In genomic region chrX:71629467-71629866, GRCh38 we compare ENCODE assay signal across 15 cellular contexts. TPM values are rescaled to one million over a fixed set of nuclear protein-coding genes. Genes with fewer than 3 reads are reported as not detected.
DNase-seq lines count a peak whose midpoint lies in the region; ATAC-seq and TF ChIP-seq lines count a peak whose summit lies in the region.
"Had no signal": no experiment of that assay in that cellular context is flagged by ENCODE, and none has a peak within 500 bp of the region (broad histone marks: within the 10 kb centered on the region; RNA-seq: fewer than 3 reads in every experiment).

No MANE protein-coding gene starts in this region.

- H3K27ac Mint-ChIP-seq in naive B cell: peak overlapping the region in 1 of 6 donors; percentile 90
- H3K27ac Mint-ChIP-seq in activated CD4-positive, alpha-beta memory T cell treated with anti-CD3 and anti-CD28 coated beads for 36 hours: no peak overlapping the region
- H3K27ac Mint-ChIP-seq: activated T-helper 2 cell treated with anti-CD3 and anti-CD28 coated beads, Interferon-gamma antibody, Interleukin-2, Interleukin-4, amounts not matched to agents 10 μg/mL and 5 μg/mL and 100 μg/mL, durations not matched to agents 14 hours and 24 hours and 36 hours; CD8-positive, alpha-beta memory T cell had no signal

- no peaks in the 10 kb centered on the region for H3K27me3 Mint-ChIP-seq in naive B cell
- H3K27me3 Mint-ChIP-seq in activated CD4-positive, alpha-beta memory T cell treated with anti-CD3 and anti-CD28 coated beads for 36 hours: no peaks in the 10 kb centered on the region

- peak; percentile 72 for ATAC-seq in GM19035 (IDR thresholded peaks at IDR 0.05; ENCODE audit: unreplicated experiment)
- ATAC-seq in GM21723 (IDR thresholded peaks at IDR 0.05; ENCODE audit: unreplicated experiment): peak; percentile 79
- ATAC-seq in HG03354 (IDR thresholded peaks at IDR 0.05; ENCODE audit: poor library complexity, severe bottlenecking, unreplicated experiment): peak; percentile 55
- ATAC-seq in naive B cell (ENCODE audit: low read depth in 2 of 2): peak; percentile 64 to 70
- ATAC-seq: body of pancreas, left lung had no signal

- CTCF ChIA-PET in activated CD4-positive, alpha-beta memory T cell treated with anti-CD3 and anti-CD28 coated beads for 36 hours (lab: Charles Lee): no interaction called here

- DNase-seq in naive B cell (no peak), HCEC 1CT (no peak), uterus (no peak)
- DNase-seq in activated CD4-positive, alpha-beta memory T cell treated with anti-CD3 and anti-CD28 coated beads for 36 hours: no peak
- DNase-seq: activated CD4-positive, alpha-beta T cell treated with anti-CD3 and anti-CD28 coated beads for 1 hour; body of pancreas; CD8-positive, alpha-beta memory T cell; left lung; stimulated activated naive CD4-positive, alpha-beta T cell treated with Interleukin-2 at 50 U/mL for 16 hours had no signal

- H3K4me1 ChIP-seq in uterus: no peaks in the 10 kb centered on the region
- H3K4me1 ChIP-seq: body of pancreas, left lung, SJSA1 had no signal

- H3K4me3 Mint-ChIP-seq in naive B cell: peak overlapping the region; percentile 15 to 82 (median 56)
- H3K4me3 Mint-ChIP-seq in activated CD4-positive, alpha-beta memory T cell treated with anti-CD3 and anti-CD28 coated beads for 36 hours: no peak overlapping the region
- H3K4me3 Mint-ChIP-seq: CD8-positive, alpha-beta memory T cell had no signal

- no peaks in the 10 kb centered on the region for H3K9me3 Mint-ChIP-seq in naive B cell
- H3K9me3 Mint-ChIP-seq in activated CD4-positive, alpha-beta memory T cell treated with anti-CD3 and anti-CD28 coated beads for 36 hours: no peaks in the 10 kb centered on the region
- H3K9me3 Mint-ChIP-seq: activated T-helper 2 cell treated with anti-CD3 and anti-CD28 coated beads, Interferon-gamma antibody, Interleukin-2, Interleukin-4, amounts not matched to agents 10 μg/mL and 5 μg/mL and 100 μg/mL, durations not matched to agents 14 hours and 24 hours and 36 hours; CD8-positive, alpha-beta memory T cell had no signal

- no peaks in the 10 kb centered on the region for H3K36me3 ChIP-seq in uterus
- H3K36me3 ChIP-seq: left lung, SJSA1 had no signal

- POLR2A ChIA-PET in activated CD4-positive, alpha-beta memory T cell treated with anti-CD3 and anti-CD28 coated beads for 36 hours (lab: Charles Lee): no interaction called here

- no peak for TF ChIP-seq CTCF in uterus (IDR thresholded peaks at IDR 0.05)

- intact Hi-C loops in activated CD4-positive, alpha-beta memory T cell treated with anti-CD3 and anti-CD28 coated beads for 36 hours (cut with micrococcal nuclease): no loop called here
- intact Hi-C loops in uterus (cut with DNase I; ENCODE audit: low total_unique reads): no loop called here

- H3K36me3 Mint-ChIP-seq in naive B cell: no peaks in the 10 kb centered on the region
- no peaks in the 10 kb centered on the region for H3K36me3 Mint-ChIP-seq in activated CD4-positive, alpha-beta memory T cell treated with anti-CD3 and anti-CD28 coated beads for 36 hours
- H3K36me3 Mint-ChIP-seq: CD8-positive, alpha-beta memory T cell had no signal

- H3K4me3 ChIP-seq in uterus: no peak overlapping the region
- H3K4me3 ChIP-seq: body of pancreas, left lung, SJSA1 had no signal

- peaks cover 15 to 18% (median 16%) of the 10 kb centered on the region in 3 donors for H3K4me1 Mint-ChIP-seq in naive B cell
- peaks cover 16% of the 10 kb centered on the region for H3K4me1 Mint-ChIP-seq in activated CD4-positive, alpha-beta memory T cell treated with anti-CD3 and anti-CD28 coated beads for 36 hours (ENCODE audit: low read depth)

- H3K27me3 ChIP-seq in uterus: no peaks in the 10 kb centered on the region
- H3K27me3 ChIP-seq: body of pancreas, left lung, SJSA1 had no signal

- no peaks in the 10 kb centered on the region for H3K9me3 ChIP-seq in uterus
- H3K9me3 ChIP-seq: body of pancreas, left lung, SJSA1 had no signal

- no peak for TF ChIP-seq POLR2A in uterus (IDR thresholded peaks at IDR 0.05)

- no peak overlapping the region for H3K27ac ChIP-seq in uterus
- H3K27ac ChIP-seq: body of pancreas, left lung, SJSA1 had no signal

RNA-seq across cellular contexts. Expression of gene CXCR3, which starts 11.2 kb away (rescaled TPM):
- polyA plus RNA-seq in naive B cell (ENCODE audit: low read depth in 6 of 6): 1 to 10 TPM in 4 of 6 donors, under 1 TPM in 1, not detected in 1; 0.93 to 5.5 (median 1.9) TPM
- total RNA-seq in activated CD4-positive, alpha-beta memory T cell treated with anti-CD3 and anti-CD28 coated beads for 36 hours: 10 to 100 TPM; 28.5 to 31.1 TPM
- under 1 TPM in 1 of 4 donors, not detected in 3; 0.28 TPM for total RNA-seq in uterus
- total RNA-seq: H1, SJSA1 had no signal
- polyA plus RNA-seq: H1 had no signal

RNA-seq across cellular contexts. Expression of gene GCNA, which starts 51.2 kb away (rescaled TPM):
- polyA plus RNA-seq in naive B cell (ENCODE audit: low read depth in 6 of 6): under 1 TPM in 3 of 6 donors, not detected in 3; 0.16 to 0.52 (median 0.19) TPM
- total RNA-seq in activated CD4-positive, alpha-beta memory T cell treated with anti-CD3 and anti-CD28 coated beads for 36 hours: 1 to 10 TPM; 3.2 to 3.4 TPM
- total RNA-seq in uterus: 1 to 10 TPM; 1.2 to 7.9 (median 2.5) TPM

Comparison
In these comparisons a context has a peak if more than half of its experiments do, and no peak if none do; other contexts are left out.
1. RNA of gene CXCR3, which starts 11.2 kb away (total RNA-seq): 28.5 to 31.1 TPM in activated CD4-positive, alpha-beta memory T cell treated with anti-CD3 and anti-CD28 coated beads for 36 hours; 0.28 TPM in uterus; every median in the first group is over 10 times any median in the second.
2. Peak in every context shown above with its lines, with median percentiles within 50 percentile points of each other: ATAC-seq.